Comparison of ENCODE assay signal across 10 cellular contexts in genomic region chr1:157043685-157044084, GRCh38. TPM values are rescaled to one million over a fixed set of nuclear protein-coding genes. Genes with fewer than 3 reads are reported as not detected.
DNase-seq lines count a peak whose midpoint lies in the region; ATAC-seq and TF ChIP-seq lines count a peak whose summit lies in the region.
"Had no signal": no experiment of that assay in that cellular context is flagged by ENCODE, and none has a peak within 500 bp of the region (broad histone marks: within the 10 kb centered on the region; RNA-seq: fewer than 3 reads in every experiment).

No MANE protein-coding gene starts in this region.

- H3K4me3 ChIP-seq in HFF-Myc (replicated peaks; ENCODE audit: low read depth, low read length) (peak overlapping the region; percentile 64), astrocyte of the spinal cord (ENCODE audit: low read depth, low read length) (peak overlapping the region; percentile 58), iPS-18c (ENCODE audit: insufficient read depth, low read depth, low read length) (peak overlapping the region; percentile 91), subcutaneous abdominal adipose tissue (ENCODE audit: low read depth in 1 of 5, low read length in 5 of 5) (peak overlapping the region; percentile 51 to 84 (median 80))

- H3K4me1 ChIP-seq in subcutaneous abdominal adipose tissue (ENCODE audit: control insufficient read depth in 5 of 5, insufficient read depth in 5 of 5, low read length in 5 of 5), result peaks cover 3 to 52% (median 44%) of the 10 kb centered on the region in 5 donors

- peaks cover 2% of the 10 kb centered on the region for H3K36me3 Mint-ChIP-seq in activated CD8-positive, alpha-beta T cell treated with anti-CD3 and anti-CD28 coated beads, Interleukin-2, amount 10 ng/mL, durations not matched to agents 7 days and 5 days (ENCODE audit: low read depth)

- no peak for ATAC-seq in GM19455 (IDR thresholded peaks at IDR 0.05; ENCODE audit: unreplicated experiment)
- no peak for ATAC-seq in activated CD8-positive, alpha-beta T cell treated with anti-CD3 and anti-CD28 coated beads, Interleukin-2, amount 10 ng/mL, durations not matched to agents 7 days and 5 days

- H3K36me3 ChIP-seq in subcutaneous abdominal adipose tissue (ENCODE audit: control insufficient read depth in 5 of 5, insufficient read depth in 5 of 5, low read length in 5 of 5), result no peaks in the 10 kb centered on the region

- in situ Hi-C loops in astrocyte of the spinal cord (cut with HindIII; ENCODE audit: low sequenced_read_pairs), result no loop called here

- peaks cover 72% of the 10 kb centered on the region for H3K27me3 Mint-ChIP-seq in activated CD8-positive, alpha-beta T cell treated with anti-CD3 and anti-CD28 coated beads, Interleukin-2, amount 10 ng/mL, durations not matched to agents 7 days and 5 days (ENCODE audit: low read depth)

- no peak overlapping the region for H3K27ac Mint-ChIP-seq in activated CD8-positive, alpha-beta T cell treated with anti-CD3 and anti-CD28 coated beads, Interleukin-2, amount 10 ng/mL, durations not matched to agents 7 days and 5 days
- H3K27ac Mint-ChIP-seq: memory B cell had no signal

- POLR2A ChIA-PET in activated CD8-positive, alpha-beta T cell treated with anti-CD3 and anti-CD28 coated beads, Interleukin-2, amount 10 ng/mL, durations not matched to agents 7 days and 5 days (lab: Charles Lee), result no interaction called here

- H3K4me1 Mint-ChIP-seq in activated CD8-positive, alpha-beta T cell treated with anti-CD3 and anti-CD28 coated beads, Interleukin-2, amount 10 ng/mL, durations not matched to agents 7 days and 5 days (ENCODE audit: low read depth), result peaks cover 14% of the 10 kb centered on the region

- no peaks in the 10 kb centered on the region for H3K27me3 ChIP-seq in subcutaneous abdominal adipose tissue (ENCODE audit: control insufficient read depth in 5 of 5, insufficient read depth in 4 of 5, low read length in 5 of 5)

- CTCF ChIA-PET in activated CD8-positive, alpha-beta T cell treated with anti-CD3 and anti-CD28 coated beads, Interleukin-2, amount 10 ng/mL, durations not matched to agents 7 days and 5 days (lab: Charles Lee), result no interaction called here

- H3K9me3 ChIP-seq in iPS-18c (ENCODE audit: control insufficient read depth, insufficient read depth, low read length) (no peaks in the 10 kb centered on the region), subcutaneous abdominal adipose tissue (ENCODE audit: control insufficient read depth in 5 of 5, low read length in 5 of 5) (no peaks in the 10 kb centered on the region)

- no peak overlapping the region for H3K27ac ChIP-seq in subcutaneous abdominal adipose tissue (ENCODE audit: low read depth, low read length)

- DNase-seq in HFF-Myc (ENCODE audit: extremely low read depth, low read depth), result no peak
- no peak for DNase-seq in astrocyte of the spinal cord (ENCODE audit: low read depth, low spot score)
- no peak for DNase-seq in stimulated activated CD4-positive, alpha-beta T cell treated with anti-CD3 and anti-CD28 coated beads, Interleukin-12 subunit alpha, Interleukin-12 subunit beta, amount 100 ng/mL, for 4 hours
- DNase-seq in LoVo (ENCODE audit: low spot score), result no peak
- no peak for DNase-seq in activated CD8-positive, alpha-beta T cell treated with anti-CD3 and anti-CD28 coated beads, Interleukin-2, amount 10 ng/mL, durations not matched to agents 7 days and 5 days
- DNase-seq: activated CD4-positive, alpha-beta T cell treated with anti-CD3 and anti-CD28 coated beads for 4 hours had no signal

- no peak overlapping the region for H3K4me3 Mint-ChIP-seq in activated CD8-positive, alpha-beta T cell treated with anti-CD3 and anti-CD28 coated beads, Interleukin-2, amount 10 ng/mL, durations not matched to agents 7 days and 5 days
- H3K4me3 Mint-ChIP-seq: memory B cell had no signal

- TF ChIP-seq CTCF in HFF-Myc (IDR thresholded peaks at IDR 0.05; ENCODE audit: low read depth, low read length, missing control alignments) (no peak), astrocyte of the spinal cord (IDR thresholded peaks at IDR 0.05; ENCODE audit: low read depth, low read length) (no peak)

- H3K9ac ChIP-seq in subcutaneous abdominal adipose tissue (ENCODE audit: low read length in 5 of 5), result peak overlapping the region in 3 of 5 donors; percentile 46 to 91 (median 66)

- H3K9me3 Mint-ChIP-seq in activated CD8-positive, alpha-beta T cell treated with anti-CD3 and anti-CD28 coated beads, Interleukin-2, amount 10 ng/mL, durations not matched to agents 7 days and 5 days (ENCODE audit: insufficient read depth), result no peaks in the 10 kb centered on the region
- H3K9me3 Mint-ChIP-seq: memory B cell had no signal

RNA-seq across cellular contexts. Expression of gene ARHGEF11, which starts 1.9 kb away (rescaled TPM):
- total RNA-seq in activated CD8-positive, alpha-beta T cell treated with anti-CD3 and anti-CD28 coated beads, Interleukin-2, amount 10 ng/mL, durations not matched to agents 7 days and 5 days, result 10 to 100 TPM; 15.3 to 16.6 TPM

RNA-seq across cellular contexts. Expression of gene ETV3L, which starts 55.9 kb away (rescaled TPM):
- total RNA-seq in activated CD8-positive, alpha-beta T cell treated with anti-CD3 and anti-CD28 coated beads, Interleukin-2, amount 10 ng/mL, durations not matched to agents 7 days and 5 days, result not detected
